ENCODE assay signal across 12 cellular contexts in genomic region chr6:100203391-100203790, GRCh38.
DNase-seq lines count a peak whose midpoint lies in the region; ATAC-seq and TF ChIP-seq lines count a peak whose summit lies in the region.
"Had no signal": no experiment of that assay in that cellular context is flagged by ENCODE, and none has a peak within 500 bp of the region (broad histone marks: within the 10 kb centered on the region; RNA-seq: fewer than 3 reads in every experiment).

No MANE protein-coding gene starts in this region.

- no peak overlapping the region for H3K4me3 ChIP-seq in PC-3 (ENCODE audit: low read length)
- no peak overlapping the region for H3K4me3 ChIP-seq in epithelial cell of esophagus (ENCODE audit: low read length)
- H3K4me3 ChIP-seq in skeletal muscle cell (ENCODE audit: low read depth, low read length) = no peak overlapping the region
- H3K4me3 ChIP-seq: upper lobe of left lung had no signal

- no peaks in the 10 kb centered on the region for H3K9me2 ChIP-seq in PC-3 (replicated peaks; ENCODE audit: low read length)

- no peak for TF ChIP-seq CTCF in PC-3 (conservative IDR thresholded peaks at IDR 0.05; ENCODE audit: low read depth, low read length)
- no peak for TF ChIP-seq CTCF in epithelial cell of esophagus (IDR thresholded peaks at IDR 0.05; ENCODE audit: insufficient read depth, low read depth, low read length, missing control alignments)

- no peaks in the 10 kb centered on the region for H4K20me1 ChIP-seq in PC-3 (ENCODE audit: low read length)

- no peak overlapping the region for H2AFZ ChIP-seq in PC-3 (ENCODE audit: low read length)

- no peaks in the 10 kb centered on the region for H3K27me3 ChIP-seq in PC-3 (ENCODE audit: low read length)
- H3K27me3 ChIP-seq: upper lobe of left lung had no signal

- H3K9ac ChIP-seq in PC-3 (ENCODE audit: low read length) = peak overlapping the region; percentile 76

- POLR2A ChIA-PET in PC-3 (lab: Charles Lee; ENCODE audit: unreplicated experiment) = no interaction called here

- no peaks in the 10 kb centered on the region for H3K79me2 ChIP-seq in PC-3 (ENCODE audit: low read length)

- no peaks in the 10 kb centered on the region for H3K36me3 ChIP-seq in PC-3 (ENCODE audit: low read depth, low read length)
- H3K36me3 ChIP-seq: upper lobe of left lung had no signal

- CTCF ChIA-PET in PC-3 (lab: Charles Lee) = interaction anchor here (0.5 kb wide), 1 partner anchor 96 kb away, joined by 4 read pairs; no protein-coding TSS in a partner anchor

- no peaks in the 10 kb centered on the region for H3K9me3 ChIP-seq in PC-3 (ENCODE audit: low read length)
- H3K9me3 ChIP-seq: upper lobe of left lung had no signal

- peaks cover 3% of the 10 kb centered on the region for H3F3A ChIP-seq in PC-3 (ENCODE audit: low read length, unreplicated experiment)

- DNase-seq in GM04503 (ENCODE audit: low read depth) (peak; percentile 92), PC-3 (peak; percentile 84), epithelial cell of esophagus (ENCODE audit: low read depth) (peak; percentile 90), skeletal muscle cell (ENCODE audit: low read depth) (peak; percentile 93), DMS153 treated with DMSO at 0.1 percent for 48 hours (lab: John Stamatoyannopoulos, UW; ENCODE audit: unreplicated experiment) (no peak), ureter (ENCODE audit: low spot score) (no peak)
- no peak for DNase-seq in activated CD4-positive, CD25-positive, alpha-beta regulatory T cell treated with anti-CD3 and anti-CD28 coated beads, Interleukin-2, amount 50 U/mL, for 72 hours
- DNase-seq in stimulated activated CD4-positive, alpha-beta T cell treated with anti-CD3 and anti-CD28 coated beads, Interleukin-15, amount 100 ng/mL, for 24 hours = no peak
- DNase-seq: activated T-cell treated with anti-CD3 and anti-CD28 coated beads for 4 hours, DND-41, NCI-H2171 treated with DMSO at 0.1 percent for 48 hours, upper lobe of left lung had no signal

- peak; percentile 60 for ATAC-seq in PC-3

- peaks cover 13% of the 10 kb centered on the region for H3K4me1 ChIP-seq in PC-3 (ENCODE audit: insufficient read depth, low read length)
- H3K4me1 ChIP-seq: upper lobe of left lung had no signal

- BruUV-seq in PC-3 (replicated peaks; lab: Mats Ljungman, UMichigan) = no TSS peak

- peak overlapping the region; percentile 100 for H3K27ac ChIP-seq in PC-3 (ENCODE audit: low read length)
- H3K27ac ChIP-seq: upper lobe of left lung had no signal

- H3K4me2 ChIP-seq in PC-3 (ENCODE audit: low read length) = no peak overlapping the region

- intact Hi-C loops in PC-3 (cut with micrococcal nuclease) = no loop called here

Comparison
In these comparisons a context has a peak if more than half of its experiments do, and no peak if none do; other contexts are left out.
1. DNase-seq: peak in GM04503 (single experiment), PC-3 (single experiment), epithelial cell of esophagus (single experiment) and skeletal muscle cell (single experiment); none in activated CD4-positive, CD25-positive, alpha-beta regulatory T cell treated with anti-CD3 and anti-CD28 coated beads, Interleukin-2, amount 50 U/mL, for 72 hours (single experiment), stimulated activated CD4-positive, alpha-beta T cell treated with anti-CD3 and anti-CD28 coated beads, Interleukin-15, amount 100 ng/mL, for 24 hours (single experiment), DMS153 treated with DMSO at 0.1 percent for 48 hours (single experiment) and ureter (single experiment).